In genomic region chr10:101656915-101657314, GRCh38 we compare ENCODE assay signal across 26 cellular contexts.
"Had no signal": no experiment of that assay in that cellular context is flagged by ENCODE, and none has a peak within 500 bp of the region (broad histone marks: within the 10 kb centered on the region; RNA-seq: fewer than 3 reads in every experiment).

No MANE protein-coding gene starts in this region.

- DNase-seq: hypothalamus; immature natural killer cell; islet precursor cell; mesendoderm; naive B cell; natural killer cell; nephron progenitor cell; occipital lobe; psoas muscle; spleen; stimulated activated CD4-positive, alpha-beta T cell treated with anti-CD3 and anti-CD28 coated beads, Interleukin-4, amount 100 ng/mL, for 24 hours; stimulated activated naive CD4-positive, alpha-beta T cell treated with Interleukin-2 at 50 U/mL for 16 hours; stimulated activated naive CD8-positive, alpha-beta T cell treated with anti-CD3 and anti-CD28 coated beads, Interleukin-15, amount 100 ng/mL, for 72 hours; substantia nigra; uterus had no signal

- H3K27ac ChIP-seq: neural progenitor cell, neutrophil, parathyroid adenoma, psoas muscle, skin epidermis, spleen, tibial nerve, uterus had no signal

- H3K4me3 ChIP-seq: lung, neural progenitor cell, psoas muscle, skin epidermis, spleen, tibial nerve, uterus had no signal

- H3K36me3 ChIP-seq: neural progenitor cell, uterus had no signal

- H3K9me3 Mint-ChIP-seq: immature natural killer cell; mesothelial cell of epicardium; naive B cell; natural killer cell; nephron progenitor cell; neural progenitor cell; stimulated activated memory B cell treated with anti-CD40 and anti-IgM and Interleukin-4, amounts not matched to agents 10 μg/mL and 1 μg/mL and 100 μg/mL, for 72 hours; stimulated activated naive CD8-positive, alpha-beta T cell treated with anti-CD3 and anti-CD28 coated beads, Interleukin-15, amount 100 ng/mL, for 72 hours; type B pancreatic cell had no signal

- H3K27me3 ChIP-seq: neural progenitor cell, neutrophil, spleen, tibial nerve, uterus had no signal

- H3K27ac Mint-ChIP-seq: mesothelial cell of epicardium; nephron progenitor cell; neural progenitor cell; stimulated activated memory B cell treated with anti-CD40 and anti-IgM and Interleukin-4, amounts not matched to agents 10 μg/mL and 1 μg/mL and 100 μg/mL, for 72 hours; type B pancreatic cell had no signal

- ATAC-seq: left lobe of liver; natural killer cell; psoas muscle; sciatic nerve; stimulated activated memory B cell treated with anti-CD40 and anti-IgM and Interleukin-4, amounts not matched to agents 10 μg/mL and 1 μg/mL and 100 μg/mL, for 72 hours; stimulated activated naive CD8-positive, alpha-beta T cell treated with anti-CD3 and anti-CD28 coated beads, Interleukin-15, amount 100 ng/mL, for 72 hours had no signal

- H3K4me1 Mint-ChIP-seq: mesothelial cell of epicardium; stimulated activated memory B cell treated with anti-CD40 and anti-IgM and Interleukin-4, amounts not matched to agents 10 μg/mL and 1 μg/mL and 100 μg/mL, for 72 hours; stimulated activated naive CD8-positive, alpha-beta T cell treated with anti-CD3 and anti-CD28 coated beads, Interleukin-15, amount 100 ng/mL, for 72 hours had no signal

- H3K4me3 Mint-ChIP-seq: immature natural killer cell; mesothelial cell of epicardium; naive B cell; natural killer cell; nephron progenitor cell; neural progenitor cell; stimulated activated memory B cell treated with anti-CD40 and anti-IgM and Interleukin-4, amounts not matched to agents 10 μg/mL and 1 μg/mL and 100 μg/mL, for 72 hours; stimulated activated naive CD8-positive, alpha-beta T cell treated with anti-CD3 and anti-CD28 coated beads, Interleukin-15, amount 100 ng/mL, for 72 hours; type B pancreatic cell had no signal

- H3K4me1 ChIP-seq: parathyroid adenoma, psoas muscle, spleen, uterus had no signal

- H3K9me3 ChIP-seq: neutrophil, psoas muscle, spleen, tibial nerve, uterus had no signal
